In genomic region chr10:52623761-52624160, GRCh38 we compare ENCODE assay signal across 18 cellular contexts.
DNase-seq lines count a peak whose midpoint lies in the region; ATAC-seq and TF ChIP-seq lines count a peak whose summit lies in the region.
"Had no signal": no experiment of that assay in that cellular context is flagged by ENCODE, and none has a peak within 500 bp of the region (broad histone marks: within the 10 kb centered on the region; RNA-seq: fewer than 3 reads in every experiment).

No MANE protein-coding gene starts in this region.

- H3K27ac Mint-ChIP-seq in endothelial cell (ENCODE audit: unreplicated experiment) = peak overlapping the region; percentile 41
- H3K27ac Mint-ChIP-seq: CD8-positive, alpha-beta T cell; H9 had no signal

- no peaks in the 10 kb centered on the region for H3K36me3 Mint-ChIP-seq in endothelial cell (ENCODE audit: low read depth, unreplicated experiment)
- H3K36me3 Mint-ChIP-seq: CD8-positive, alpha-beta T cell had no signal

- no peaks in the 10 kb centered on the region for H3K36me3 ChIP-seq in upper lobe of right lung
- no peaks in the 10 kb centered on the region for H3K36me3 ChIP-seq in esophagus muscularis mucosa
- H3K36me3 ChIP-seq: Peyer's patch had no signal

- H3K9me3 ChIP-seq in upper lobe of right lung (no peaks in the 10 kb centered on the region), esophagus muscularis mucosa (no peaks in the 10 kb centered on the region)
- H3K9me3 ChIP-seq: Peyer's patch had no signal

- TF ChIP-seq CTCF in endothelial cell (IDR thresholded peaks at IDR 0.05; ENCODE audit: unreplicated experiment) (no peak), upper lobe of right lung (IDR thresholded peaks at IDR 0.05) (no peak), esophagus muscularis mucosa (IDR thresholded peaks at IDR 0.05) (no peak)

- ATAC-seq in upper lobe of right lung (peak; percentile 53), HG03159 (IDR thresholded peaks at IDR 0.05; ENCODE audit: unreplicated experiment) (no peak)
- ATAC-seq: CD8-positive, alpha-beta T cell; Right ventricle myocardium inferior had no signal

- intact Hi-C loops in upper lobe of right lung (cut with DNase I) = no loop called here
- intact Hi-C loops in esophagus muscularis mucosa (cut with DNase I) = no loop called here

- 91% methylated on average over 2 of the region's 2 CpGs for WGBS in esophagus muscularis mucosa

- H3K9me3 Mint-ChIP-seq in endothelial cell (ENCODE audit: unreplicated experiment) = no peaks in the 10 kb centered on the region
- H3K9me3 Mint-ChIP-seq: CD8-positive, alpha-beta T cell; H9 had no signal

- no peak overlapping the region for H3K4me3 Mint-ChIP-seq in endothelial cell (ENCODE audit: unreplicated experiment)
- H3K4me3 Mint-ChIP-seq: CD8-positive, alpha-beta T cell; H9 had no signal

- TF ChIP-seq EP300 in esophagus muscularis mucosa (IDR thresholded peaks at IDR 0.05) = no peak

- H3K4me3 ChIP-seq in upper lobe of right lung (no peak overlapping the region), esophagus muscularis mucosa (no peak overlapping the region)
- H3K4me3 ChIP-seq: Peyer's patch had no signal

- peaks cover 3% of the 10 kb centered on the region for H3K27me3 Mint-ChIP-seq in endothelial cell (ENCODE audit: unreplicated experiment)

- H3K27ac ChIP-seq in upper lobe of right lung (no peak overlapping the region), esophagus muscularis mucosa (replicated peaks in 1 of 4) (no peak overlapping the region)
- H3K27ac ChIP-seq: 22Rv1, Peyer's patch had no signal

- H3K4me1 ChIP-seq in upper lobe of right lung (no peaks in the 10 kb centered on the region), esophagus muscularis mucosa (no peaks in the 10 kb centered on the region)
- H3K4me1 ChIP-seq: Peyer's patch had no signal

- peaks cover 18% of the 10 kb centered on the region for H3K4me1 Mint-ChIP-seq in endothelial cell (ENCODE audit: unreplicated experiment)
- H3K4me1 Mint-ChIP-seq: H9 had no signal

- H3K27me3 ChIP-seq in upper lobe of right lung (no peaks in the 10 kb centered on the region), esophagus muscularis mucosa (no peaks in the 10 kb centered on the region)
- H3K27me3 ChIP-seq: Peyer's patch had no signal

- DNase-seq in NOMO-1 treated with DMSO at 0.1 percent for 48 hours (lab: John Stamatoyannopoulos, UW; ENCODE audit: unreplicated experiment) (peak; percentile 33), NOMO-1 treated with dmso at 0.1 percent for 144 hours (lab: John Stamatoyannopoulos, UW; ENCODE audit: unreplicated experiment) (no peak), SKM-1 treated with dmso at 0.1 percent for 144 hours (lab: John Stamatoyannopoulos, UW; ENCODE audit: unreplicated experiment) (peak; percentile 55), endothelial cell (ENCODE audit: low spot score) (no peak), upper lobe of right lung (no peak), NCI-H510A treated with DMSO at 0.1 percent for 48 hours (lab: John Stamatoyannopoulos, UW) (no peak), esophagus muscularis mucosa (ENCODE audit: extremely low spot score) (no peak)
- DNase-seq: CD8-positive, alpha-beta T cell; H9; Karpas-422; NCI-H1417; NCI-H187 treated with DMSO at 0.1 percent for 48 hours; NCI-H446; NCI-H774; Peyer's patch had no signal

- no peak for TF ChIP-seq POLR2A in esophagus muscularis mucosa (IDR thresholded peaks at IDR 0.05; ENCODE audit: low read depth)

Comparison
In these comparisons a context has a peak if more than half of its experiments do, and no peak if none do; other contexts are left out.
1. DNase-seq: peak in NOMO-1 treated with DMSO at 0.1 percent for 48 hours (single experiment) and SKM-1 treated with dmso at 0.1 percent for 144 hours (single experiment); none in NOMO-1 treated with dmso at 0.1 percent for 144 hours (single experiment), endothelial cell (single experiment), upper lobe of right lung (single experiment), NCI-H510A treated with DMSO at 0.1 percent for 48 hours (single experiment) and esophagus muscularis mucosa (single experiment).